In genomic region chr9:130242270-130243014, GRCh38 we compare ENCODE assay signal across 1 cellular context.
TF ChIP-seq lines count a peak whose summit lies in the region.

No MANE protein-coding gene starts in this region.

TF ChIP-seq in A549, 52 proteins besides CTCF, POLR2A, EP300 and RAD21 (continued from another document):
- TF ChIP-seq HMGXB4 (CRISPR knock-in tag; IDR thresholded peaks at IDR 0.05; ENCODE audit: borderline replicate concordance) (no peak), MAX (IDR thresholded peaks at IDR 0.05) (no peak), MAFK (IDR thresholded peaks at IDR 0.05; ENCODE audit: partially characterized antibody) (no peak), HOXA7 (CRISPR knock-in tag; IDR thresholded peaks at IDR 0.05) (no peak), SREBF2 (IDR thresholded peaks at IDR 0.05) (no peak), GATA3 (IDR thresholded peaks at IDR 0.05; ENCODE audit: borderline replicate concordance) (no peak), FOSB (CRISPR knock-in tag; IDR thresholded peaks at IDR 0.05) (no peak)
